ENCODE assay signal across 22 cellular contexts in genomic region chr1:160608057-160608456, GRCh38. TPM values are rescaled to one million over a fixed set of nuclear protein-coding genes. Genes with fewer than 3 reads are reported as not detected.
DNase-seq lines count a peak whose midpoint lies in the region; ATAC-seq and TF ChIP-seq lines count a peak whose summit lies in the region.
"Had no signal": no experiment of that assay in that cellular context is flagged by ENCODE, and none has a peak within 500 bp of the region (broad histone marks: within the 10 kb centered on the region; RNA-seq: fewer than 3 reads in every experiment).

No MANE protein-coding gene starts in this region.

- peaks cover 74% of the 10 kb centered on the region for H3K36me3 Mint-ChIP-seq in stimulated activated naive CD8-positive, alpha-beta T cell treated with anti-CD3 and anti-CD28 coated beads, Interleukin-15, Interleukin-2, amounts not matched to agents 100 ng/mL and 50 ng/mL, for 24 hours (ENCODE audit: low read depth)
- H3K36me3 Mint-ChIP-seq in activated naive CD8-positive, alpha-beta T cell treated with anti-CD3 and anti-CD28 coated beads, Interleukin-2, amount 50 U/mL, for 24 hours (ENCODE audit: low read depth) = peaks cover 73% of the 10 kb centered on the region

- H3K9me3 ChIP-seq in KOPT-K1 (ENCODE audit: insufficient read depth, low read length, poor library complexity, severe bottlenecking) = peaks cover 13% of the 10 kb centered on the region
- H3K9me3 ChIP-seq in heart left ventricle = peaks cover 0 to 14% (median 2%) of the 10 kb centered on the region in 12 donors
- H3K9me3 ChIP-seq: colonic mucosa, testis had no signal

- H3K9me3 Mint-ChIP-seq in stimulated activated naive CD8-positive, alpha-beta T cell treated with anti-CD3 and anti-CD28 coated beads, Interleukin-15, Interleukin-2, amounts not matched to agents 100 ng/mL and 50 ng/mL, for 24 hours = peaks cover 11% of the 10 kb centered on the region
- H3K9me3 Mint-ChIP-seq in activated naive CD8-positive, alpha-beta T cell treated with anti-CD3 and anti-CD28 coated beads, Interleukin-2, amount 50 U/mL, for 24 hours = peaks cover 22% of the 10 kb centered on the region

- peaks cover 68% of the 10 kb centered on the region for H3K4me1 Mint-ChIP-seq in stimulated activated naive CD8-positive, alpha-beta T cell treated with anti-CD3 and anti-CD28 coated beads, Interleukin-15, Interleukin-2, amounts not matched to agents 100 ng/mL and 50 ng/mL, for 24 hours (ENCODE audit: low read depth)
- peaks cover 61% of the 10 kb centered on the region for H3K4me1 Mint-ChIP-seq in activated naive CD8-positive, alpha-beta T cell treated with anti-CD3 and anti-CD28 coated beads, Interleukin-2, amount 50 U/mL, for 24 hours

- 67 to 74% (median 71%) methylated on average over 6 of the region's 6 CpGs for WGBS in heart left ventricle, 4 donors

- intact Hi-C loops in heart left ventricle (cut with DNase I) = loop anchor here in 3 of 10 donors (5.0 kb wide), 2 partner anchors 176 to 181 kb away; no protein-coding TSS in a partner anchor

- H3K36me3 ChIP-seq in KOPT-K1 (ENCODE audit: insufficient read depth, low read length) = peaks cover 12% of the 10 kb centered on the region; the same call in 1 of the 2 replicates
- peaks cover 0 to 4% (median 0%) of the 10 kb centered on the region in 9 donors for H3K36me3 ChIP-seq in heart left ventricle
- H3K36me3 ChIP-seq: brain microvascular endothelial cell, colonic mucosa had no signal

- no peak for ATAC-seq in stimulated activated naive CD8-positive, alpha-beta T cell treated with anti-CD3 and anti-CD28 coated beads, Interleukin-15, Interleukin-2, amounts not matched to agents 100 U/mL and 50 U/mL, for 24 hours
- ATAC-seq in activated naive CD8-positive, alpha-beta T cell treated with anti-CD3 and anti-CD28 coated beads, Interleukin-2, amount 50 U/mL, for 24 hours = no peak
- ATAC-seq in heart left ventricle (no peak), HG02588 (IDR thresholded peaks at IDR 0.05; ENCODE audit: unreplicated experiment) (no peak)
- ATAC-seq: foreskin keratinocyte had no signal

- DNase-seq in stimulated activated naive CD8-positive, alpha-beta T cell treated with anti-CD3 and anti-CD28 coated beads, Interleukin-15, Interleukin-2, amounts not matched to agents 100 U/mL and 50 U/mL, for 24 hours = no peak
- DNase-seq in activated naive CD8-positive, alpha-beta T cell treated with anti-CD3 and anti-CD28 coated beads, Interleukin-2, amount 50 U/mL, for 24 hours = no peak
- no peak for DNase-seq in cerebellar nuclear complex (lab: John Stamatoyannopoulos, UW)
- DNase-seq in heart left ventricle = no peak
- DNase-seq: activated CD8-positive, alpha-beta memory T cell treated with anti-CD3 and anti-CD28 coated beads, Interleukin-2, amount 50 U/mL, for 4 hours; brain microvascular endothelial cell; Calu3; colonic mucosa; foreskin keratinocyte; H7; NCI-H1436; NCI-H2171; NCI-H526 treated with DMSO at 0.1 percent for 48 hours; SHP77 treated with DMSO at 0.1 percent for 48 hours; stimulated activated CD4-positive, alpha-beta T cell treated with anti-CD3 and anti-CD28 coated beads, Interleukin-12 subunit alpha, Interleukin-12 subunit beta, amount 100 ng/mL, for 4 hours; testis had no signal

- H3K4me3 ChIP-seq in heart left ventricle = no peak overlapping the region
- H3K4me3 ChIP-seq: colonic mucosa, testis had no signal

- peaks cover 0 to 10% (median 0%) of the 10 kb centered on the region in 9 donors for H3K27me3 ChIP-seq in heart left ventricle
- H3K27me3 ChIP-seq: colonic mucosa, testis had no signal

- no peaks in the 10 kb centered on the region for H3K27me3 Mint-ChIP-seq in stimulated activated naive CD8-positive, alpha-beta T cell treated with anti-CD3 and anti-CD28 coated beads, Interleukin-15, Interleukin-2, amounts not matched to agents 100 ng/mL and 50 ng/mL, for 24 hours
- H3K27me3 Mint-ChIP-seq in activated naive CD8-positive, alpha-beta T cell treated with anti-CD3 and anti-CD28 coated beads, Interleukin-2, amount 50 U/mL, for 24 hours = no peaks in the 10 kb centered on the region

- TF ChIP-seq POLR2A in heart left ventricle (IDR thresholded peaks at IDR 0.05) = no peak

- peak overlapping the region; percentile 98 for H3K27ac Mint-ChIP-seq in stimulated activated naive CD8-positive, alpha-beta T cell treated with anti-CD3 and anti-CD28 coated beads, Interleukin-15, Interleukin-2, amounts not matched to agents 100 ng/mL and 50 ng/mL, for 24 hours
- H3K27ac Mint-ChIP-seq in activated naive CD8-positive, alpha-beta T cell treated with anti-CD3 and anti-CD28 coated beads, Interleukin-2, amount 50 U/mL, for 24 hours = peak overlapping the region; percentile 82

- H3K4me3 Mint-ChIP-seq in stimulated activated naive CD8-positive, alpha-beta T cell treated with anti-CD3 and anti-CD28 coated beads, Interleukin-15, Interleukin-2, amounts not matched to agents 100 ng/mL and 50 ng/mL, for 24 hours = no peak overlapping the region
- H3K4me3 Mint-ChIP-seq in activated naive CD8-positive, alpha-beta T cell treated with anti-CD3 and anti-CD28 coated beads, Interleukin-2, amount 50 U/mL, for 24 hours = no peak overlapping the region

- TF ChIP-seq CTCF in heart left ventricle (IDR thresholded peaks at IDR 0.05) = no peak

- peaks cover 0 to 20% (median 0%) of the 10 kb centered on the region in 12 donors for H3K4me1 ChIP-seq in heart left ventricle
- H3K4me1 ChIP-seq: colonic mucosa, foreskin keratinocyte, testis had no signal

- H3K27ac ChIP-seq in KOPT-K1 (ENCODE audit: low read depth, low read length, poor library complexity, severe bottlenecking) (peak overlapping the region; percentile 21), heart left ventricle (no peak overlapping the region)
- H3K27ac ChIP-seq: brain microvascular endothelial cell, colonic mucosa, foreskin keratinocyte, testis had no signal

RNA-seq across cellular contexts. Expression of gene CD84, which starts 28.8 kb away (rescaled TPM):
- 10 to 100 TPM in 2 of 9 donors, 1 to 10 TPM in 6, under 1 TPM in 1; 0.90 to 36.2 (median 1.4) TPM for total RNA-seq in heart left ventricle
- under 1 TPM; 0.49 to 0.61 TPM for polyA plus RNA-seq in heart left ventricle
- total RNA-seq: Calu3, endothelial cell of umbilical vein, foreskin keratinocyte, H7, lung microvascular endothelial cell had no signal
- polyA plus RNA-seq: endothelial cell of umbilical vein, foreskin keratinocyte, keratinocyte had no signal

RNA-seq across cellular contexts. Expression of gene SLAMF1, which starts 38.8 kb away (rescaled TPM):
- total RNA-seq in heart left ventricle = 1 to 10 TPM in 1 of 9 donors, under 1 TPM in 3, not detected in 5; 0.14 to 4.3 (median 0.60) TPM
- under 1 TPM; 0.21 to 0.80 TPM for polyA plus RNA-seq in heart left ventricle
- total RNA-seq: Calu3, endothelial cell of umbilical vein, foreskin keratinocyte, H7, lung microvascular endothelial cell had no signal
- polyA plus RNA-seq: endothelial cell of umbilical vein, foreskin keratinocyte, keratinocyte had no signal
